ENCODE assay signal across 1 cellular context in genomic region chr10:129770286-129770685, GRCh38.
TF ChIP-seq lines count a peak whose summit lies in the region.

No MANE protein-coding gene starts in this region.

TF ChIP-seq in GM23338, 12 proteins besides CTCF, POLR2A, EP300 and RAD21 (continued from another document):
- TF ChIP-seq ETS1 (IDR thresholded peaks at IDR 0.05): no peak
- TF ChIP-seq CREB1 (CRISPR knock-in tag; IDR thresholded peaks at IDR 0.05; ENCODE audit: low read depth): no peak
- TF ChIP-seq ZNF331 (CRISPR knock-in tag; IDR thresholded peaks at IDR 0.05; ENCODE audit: low read depth): no peak
- no peak for TF ChIP-seq EZH2phosphoT487 (IDR thresholded peaks at IDR 0.05; ENCODE audit: unreplicated experiment)
- TF ChIP-seq EZH2 (IDR thresholded peaks at IDR 0.05; ENCODE audit: low read depth, unreplicated experiment): no peak
- TF ChIP-seq ZNF462 (CRISPR knock-in tag; IDR thresholded peaks at IDR 0.05): no peak
- no peak for TF ChIP-seq STAT1 (IDR thresholded peaks at IDR 0.05; ENCODE audit: unreplicated experiment)
- TF ChIP-seq POLR2AphosphoS5 (IDR thresholded peaks at IDR 0.05; ENCODE audit: low read depth): no peak
- no peak for TF ChIP-seq NANOG (IDR thresholded peaks at IDR 0.05; ENCODE audit: borderline replicate concordance)
